8 cellular contexts compared by ENCODE assay signal in genomic region chr1:248873993-248874671, GRCh38. TPM values are rescaled to one million over a fixed set of nuclear protein-coding genes. Genes with fewer than 3 reads are reported as not detected.
DNase-seq lines count a peak whose midpoint lies in the region; ATAC-seq and TF ChIP-seq lines count a peak whose summit lies in the region.

No MANE protein-coding gene starts in this region.

- H3K9me3 Mint-ChIP-seq in nephron: no peaks in the 10 kb centered on the region

- H3K4me1 Mint-ChIP-seq in nephron: peaks cover 5% of the 10 kb centered on the region

- peak; percentile 62 for ATAC-seq in GM21717 (IDR thresholded peaks at IDR 0.05; ENCODE audit: unreplicated experiment)

- DNase-seq in COR-L47 (lab: John Stamatoyannopoulos, UW) (peak; percentile 85), activated T-helper 1 cell treated with Interleukin-2 at 50 U/mL for 16 hours (ENCODE audit: low read depth) (peak; percentile 67), fibroblast of mammary gland (ENCODE audit: low read depth) (peak; percentile 88)
- peak; percentile 88 for DNase-seq in Jurkat, Clone E6-1 (ENCODE audit: low read depth, low spot score)
- peak; percentile 69 to 99 (median 88) for DNase-seq in stimulated activated naive CD4-positive, alpha-beta T cell (lab: John Stamatoyannopoulos, UW)

- peaks cover 10% of the 10 kb centered on the region for H3K27me3 Mint-ChIP-seq in nephron (ENCODE audit: low read depth)

- H3K4me3 ChIP-seq in Jurkat, Clone E6-1 (ENCODE audit: low read length): peak overlapping the region; percentile 91
- peak overlapping the region; percentile 85 for H3K4me3 ChIP-seq in fibroblast of mammary gland (ENCODE audit: control insufficient read depth, low read depth, low read length)

- H3K36me3 Mint-ChIP-seq in nephron (ENCODE audit: low read depth): no peaks in the 10 kb centered on the region

- TF ChIP-seq CTCF in fibroblast of mammary gland (conservative IDR thresholded peaks at IDR 0.05; ENCODE audit: control insufficient read depth, insufficient read depth, low read depth, low read length) (no peak), nephron (IDR thresholded peaks at IDR 0.05; ENCODE audit: unreplicated experiment in 3 of 3) (no peak)

- H3K27ac Mint-ChIP-seq in nephron: peak overlapping the region; percentile 88 to 98 (median 92)

- peak overlapping the region; percentile 95 to 97 (median 96) for H3K4me3 Mint-ChIP-seq in nephron

TF ChIP-seq in PFSK-1, 5 proteins besides CTCF, POLR2A, EP300 and RAD21:
- TF ChIP-seq TAF1 (IDR thresholded peaks at IDR 0.05; ENCODE audit: borderline replicate concordance, insufficient read depth, low read length) (no peak), SIN3A (IDR thresholded peaks at IDR 0.05; ENCODE audit: borderline replicate concordance, insufficient read depth, low read length) (0 out of 2 replicates have a peak, but pooled peaks have one; percentile 23), REST (IDR thresholded peaks at IDR 0.05; ENCODE audit: insufficient read depth in 1 of 2, low read depth in 2 of 2, low read length in 2 of 2) (no peak), POLR2AphosphoS5 (IDR thresholded peaks at IDR 0.05; ENCODE audit: low read depth, low read length) (no peak), FOXP2 (optimal IDR thresholded peaks at IDR 0.05; ENCODE audit: borderline replicate concordance, extremely low read depth, extremely low read length, insufficient read depth) (no peak)

RNA-seq across cellular contexts. Expression of gene ZNF692, which starts 15.2 kb away (rescaled TPM):
- 80.0 TPM for polyA plus RNA-seq in Jurkat, Clone E6-1 (2012; ENCODE audit: insufficient read depth, insufficient read length)
- 85.9 TPM for polyA plus RNA-seq in PFSK-1 (2012; ENCODE audit: insufficient read length, low read depth)

RNA-seq across cellular contexts. Expression of gene PGBD2, which starts 31.9 kb away (rescaled TPM):
- polyA plus RNA-seq in Jurkat, Clone E6-1 (2012; ENCODE audit: insufficient read depth, insufficient read length): 3.8 TPM
- 3.7 TPM for polyA plus RNA-seq in PFSK-1 (2012; ENCODE audit: insufficient read length, low read depth)

RNA-seq across cellular contexts. Expression of gene ZNF672, which starts 36.1 kb away (rescaled TPM):
- polyA plus RNA-seq in Jurkat, Clone E6-1 (2012; ENCODE audit: insufficient read depth, insufficient read length): 36.6 TPM
- polyA plus RNA-seq in PFSK-1 (2012; ENCODE audit: insufficient read length, low read depth): 49.7 TPM

RNA-seq across cellular contexts. Expression of gene SH3BP5L, which starts 48.4 kb away (rescaled TPM):
- 21.1 TPM for polyA plus RNA-seq in Jurkat, Clone E6-1 (2012; ENCODE audit: insufficient read depth, insufficient read length)
- polyA plus RNA-seq in PFSK-1 (2012; ENCODE audit: insufficient read length, low read depth): 19.1 TPM

Comparison
In these comparisons a context has a peak if more than half of its experiments do, and no peak if none do; other contexts are left out.
1. Peak in every context shown above with its lines: DNase-seq, ATAC-seq and H3K4me3 ChIP-seq.